20 cellular contexts compared by ENCODE assay signal in the genomic region with DNA sequence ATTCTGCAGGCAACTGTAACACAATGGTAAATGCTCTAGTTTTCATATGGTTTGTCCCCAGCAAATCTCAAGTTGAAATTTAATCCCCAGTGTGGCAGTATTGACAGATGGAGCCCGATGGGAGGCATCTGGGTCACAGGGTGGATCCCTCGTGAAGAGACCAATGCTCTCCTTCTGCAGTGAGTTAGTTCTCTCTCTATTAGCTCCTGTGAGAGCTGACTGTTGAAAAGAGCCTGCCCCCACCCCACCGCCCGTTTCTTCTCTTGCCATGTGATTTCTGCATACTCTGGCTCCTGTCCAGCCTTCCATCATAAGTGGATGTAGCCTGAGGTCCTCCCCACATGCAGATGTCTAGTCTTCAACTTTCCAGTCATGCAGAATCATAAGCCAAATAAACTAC.
"Had no signal": no experiment of that assay in that cellular context is flagged by ENCODE, and none has a peak within 500 bp of the region (broad histone marks: within the 10 kb centered on the region; RNA-seq: fewer than 3 reads in every experiment).

No MANE protein-coding gene starts in this region.

- H3K4me1 ChIP-seq: esophagus muscularis mucosa, parathyroid adenoma, tibial artery, uterus had no signal

- DNase-seq: activated CD4-positive, alpha-beta T cell treated with anti-CD3 and anti-CD28 coated beads, Interleukin-2, amount 50 U/mL, for 48 hours; activated gamma-delta T cell; activated T-cell treated with anti-CD3 and anti-CD28 coated beads, Interleukin-2, amount 50 U/mL, for 4 hours; cortex of kidney; effector CD4-positive, alpha-beta T cell; naive thymus-derived CD8-positive, alpha-beta T cell; stimulated activated CD4-positive, alpha-beta T cell treated with anti-CD3 and anti-CD28 coated beads, Interleukin-4, amount 100 ng/mL, for 24 hours; stimulated activated naive CD4-positive, alpha-beta T cell; T-helper 9 cell; tibial artery; uterus had no signal

- H3K4me3 Mint-ChIP-seq: activated T-cell treated with anti-CD3 and anti-CD28 coated beads, Interleukin-2, amount 50 U/mL, for 4 hours; memory B cell; naive thymus-derived CD8-positive, alpha-beta T cell had no signal

- H3K27ac ChIP-seq: cardiac muscle cell, esophagus muscularis mucosa, hepatocyte, neutrophil, parathyroid adenoma, tibial artery, uterus, VCaP had no signal

- H3K27ac Mint-ChIP-seq: memory B cell had no signal

- H3K9me3 Mint-ChIP-seq: activated naive CD4-positive, alpha-beta T cell treated with anti-CD3 and anti-CD28 coated beads, Interleukin-2, amount 50 U/mL, for 72 hours; activated T-cell treated with anti-CD3 and anti-CD28 coated beads, Interleukin-2, amount 50 U/mL, for 4 hours; memory B cell; naive thymus-derived CD8-positive, alpha-beta T cell had no signal

- H3K4me2 ChIP-seq: hepatocyte had no signal

- ATAC-seq: activated naive CD4-positive, alpha-beta T cell treated with anti-CD3 and anti-CD28 coated beads, Interleukin-2, amount 50 U/mL, for 72 hours; activated T-cell treated with anti-CD3 and anti-CD28 coated beads, Interleukin-2, amount 50 U/mL, for 4 hours; left lobe of liver; naive thymus-derived CD8-positive, alpha-beta T cell had no signal

- H3K4me3 ChIP-seq: cardiac muscle cell, esophagus muscularis mucosa, hepatocyte, tibial artery, uterus had no signal

- H3K9ac ChIP-seq: parathyroid adenoma had no signal

- H3K27me3 ChIP-seq: cardiac muscle cell, esophagus muscularis mucosa, hepatocyte, neutrophil, tibial artery, uterus had no signal

- H3K79me2 ChIP-seq: hepatocyte, parathyroid adenoma had no signal

- H2AFZ ChIP-seq: hepatocyte, parathyroid adenoma had no signal

- H3K9me3 ChIP-seq: esophagus muscularis mucosa, neutrophil, tibial artery, uterus had no signal

- H3K36me3 ChIP-seq: uterus had no signal

- H3K27me3 Mint-ChIP-seq: memory B cell; naive thymus-derived CD8-positive, alpha-beta T cell had no signal
